19 cellular contexts compared by ENCODE assay signal in the genomic region with DNA sequence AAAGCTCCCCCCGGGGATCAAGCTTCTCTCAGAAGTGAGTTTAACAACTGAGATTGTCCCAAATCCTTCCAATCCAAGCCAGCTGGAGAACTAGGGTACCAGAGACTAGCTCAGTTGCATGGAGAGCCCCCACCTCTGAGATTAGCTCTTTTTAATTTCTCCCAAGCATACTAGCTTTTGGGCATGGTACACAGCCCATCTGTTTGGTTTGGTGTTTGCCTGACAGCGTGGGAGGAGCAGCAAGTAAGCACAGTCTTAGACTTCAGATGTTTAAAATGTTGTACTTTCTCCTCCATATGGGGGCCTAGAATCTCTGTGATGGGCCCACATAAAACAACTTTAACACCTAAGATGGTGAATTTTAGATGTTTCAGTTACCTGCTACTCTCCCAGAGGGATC.
"Had no signal": no experiment of that assay in that cellular context is flagged by ENCODE, and none has a peak within 500 bp of the region (broad histone marks: within the 10 kb centered on the region; RNA-seq: fewer than 3 reads in every experiment).

No MANE protein-coding gene starts in this region.

- H3K4me3 ChIP-seq: colonic mucosa, hepatocyte, ovary, smooth muscle cell, suprapubic skin, tibial nerve had no signal

- H3K27ac ChIP-seq: colonic mucosa, hepatocyte, ovary, suprapubic skin, tibial nerve had no signal

- H3K4me1 ChIP-seq: colonic mucosa, suprapubic skin, tibial nerve had no signal

- H3K27me3 ChIP-seq: colonic mucosa, hepatocyte, ovary, suprapubic skin, tibial nerve had no signal

- H3K36me3 ChIP-seq: colonic mucosa, ovary, suprapubic skin, tibial nerve had no signal

- H3K9me3 ChIP-seq: colonic mucosa, ovary, suprapubic skin, tibial nerve had no signal

- DNase-seq: cerebellar nuclear complex; colonic mucosa; dermis blood vessel endothelial cell; effector CD4-positive, alpha-beta T cell; endodermal cell; erythroblast; foreskin melanocyte; head of caudate nucleus; left colon; mammary epithelial cell; natural killer cell; ovary; right cardiac atrium; stimulated activated CD4-positive, alpha-beta T cell treated with anti-CD3 and anti-CD28 coated beads, Interleukin-2, amount 100 ng/mL, for 48 hours; stimulated activated naive CD4-positive, alpha-beta T cell treated with Interleukin-2 at 50 U/mL for 16 hours had no signal
